23 cellular contexts compared by ENCODE assay signal in genomic region chr12:131038159-131038558, GRCh38.
DNase-seq lines count a peak whose midpoint lies in the region; ATAC-seq, FAIRE-seq and TF ChIP-seq lines count a peak whose summit lies in the region.
"Had no signal": no experiment of that assay in that cellular context is flagged by ENCODE, and none has a peak within 500 bp of the region (broad histone marks: within the 10 kb centered on the region; RNA-seq: fewer than 3 reads in every experiment).

No MANE protein-coding gene starts in this region.

- no peaks in the 10 kb centered on the region for H3K36me3 ChIP-seq in H1 (ENCODE audit: control insufficient read depth in 2 of 4, insufficient read depth in 4 of 4, low read length in 3 of 4)

- no peak overlapping the region for H3K4ac ChIP-seq in H1 (replicated peaks; ENCODE audit: insufficient read length, low read depth, low read length)

- H3K4me1 ChIP-seq in H1 (replicated peaks in 1 of 4; ENCODE audit: control insufficient read depth in 3 of 4, insufficient read depth in 4 of 4, low read length in 3 of 4) = no peaks in the 10 kb centered on the region; a peak in 1 of 7 replicates
- H3K4me1 ChIP-seq: A549 had no signal

- peaks cover 70% of the 10 kb centered on the region for H3K4me1 Mint-ChIP-seq in nephron progenitor cell
- H3K4me1 Mint-ChIP-seq in stimulated activated effector memory CD8-positive, alpha-beta T cell treated with anti-CD3 and anti-CD28 coated beads, Interleukin-12 subunit alpha, Interleukin-12 subunit beta, amount 100 ng/mL, for 72 hours = no peaks in the 10 kb centered on the region
- H3K4me1 Mint-ChIP-seq in stimulated activated memory B cell treated with anti-CD40 and anti-IgM and Interleukin-4, amounts not matched to agents 10 μg/mL and 1 μg/mL and 100 μg/mL, for 72 hours = peaks cover 9% of the 10 kb centered on the region

- no peak overlapping the region for H2BK12ac ChIP-seq in H1 (ENCODE audit: low read depth, low read length)

- no peak overlapping the region for H3K9ac ChIP-seq in H1 (replicated peaks in 1 of 4; ENCODE audit: extremely low read depth in 1 of 4, low read depth in 3 of 4, low read length in 3 of 4)
- H3K9ac ChIP-seq: GM23248 had no signal

- no peak for TF ChIP-seq CTCF in H1 (IDR thresholded peaks at IDR 0.05; ENCODE audit: control extremely low read depth in 1 of 3, insufficient read depth in 1 of 3, low read depth in 1 of 3, low read length in 3 of 3)
- no peak for TF ChIP-seq CTCF in nephron progenitor cell (IDR thresholded peaks at IDR 0.05)

- CTCF ChIA-PET in H1 (lab: Charles Lee; ENCODE audit: partially characterized antibody) = no interaction called here

- H3K9me3 ChIP-seq in H1 (ENCODE audit: insufficient read depth in 2 of 2, low read depth in 1 of 2, low read length in 1 of 2) = peaks cover 3 to 12% of the 10 kb centered on the region in 2 experiments; a peak in 1 of 4 replicates
- H3K9me3 ChIP-seq: A549 had no signal

- H3K56ac ChIP-seq in H1 (replicated peaks; ENCODE audit: insufficient read length, low read depth, low read length) = no peak overlapping the region

- no peak overlapping the region for H3K4me3 ChIP-seq in H1 (ENCODE audit: extremely low read depth in 1 of 4, insufficient read depth in 2 of 4, low read depth in 3 of 4, low read length in 4 of 4)
- H3K4me3 ChIP-seq: A549, GM23248 had no signal

- no peak overlapping the region for H3K4me2 ChIP-seq in H1 (ENCODE audit: insufficient read depth in 1 of 2, low read depth in 2 of 2, low read length in 2 of 2)
- H3K4me2 ChIP-seq: A549 had no signal

- H3K4me3 Mint-ChIP-seq in nephron progenitor cell = no peak overlapping the region
- no peak overlapping the region for H3K4me3 Mint-ChIP-seq in stimulated activated effector memory CD8-positive, alpha-beta T cell treated with anti-CD3 and anti-CD28 coated beads, Interleukin-12 subunit alpha, Interleukin-12 subunit beta, amount 100 ng/mL, for 72 hours
- H3K4me3 Mint-ChIP-seq in stimulated activated memory B cell treated with anti-CD40 and anti-IgM and Interleukin-4, amounts not matched to agents 10 μg/mL and 1 μg/mL and 100 μg/mL, for 72 hours = no peak overlapping the region
- H3K4me3 Mint-ChIP-seq: CD8-positive, alpha-beta T cell had no signal

- WGBS in H1 (ENCODE audit: extremely low coverage in 1 of 2, insufficient coverage in 1 of 2, insufficient read length in 1 of 2, insufficient replicate concordance in 2 of 2, low coverage in 1 of 2, low lambda C conversion rate in 2 of 2, missing lambda C conversion rate in 1 of 2), 2 experiments = 96% methylated on average over 11 of the region's 11 CpGs; no CpG with 5 or more reads in 1 of the 2 experiments

- DNase-seq in NCI-H2171 treated with DMSO at 0.1 percent for 48 hours (lab: John Stamatoyannopoulos, UW) (peak; percentile 48), NCI-H2171 (lab: John Stamatoyannopoulos, UW) (no peak), H1 (ENCODE audit: low read depth in 1 of 2, low spot score in 2 of 2) (no peak), nephron progenitor cell (no peak)
- DNase-seq in stimulated activated effector memory CD8-positive, alpha-beta T cell treated with anti-CD3 and anti-CD28 coated beads, Interleukin-12 subunit alpha, Interleukin-12 subunit beta, amount 100 ng/mL, for 72 hours (ENCODE audit: low spot score in 2 of 2) = no peak
- no peak for DNase-seq in effector CD8-positive, alpha-beta T cell (lab: John Stamatoyannopoulos, UW)
- DNase-seq: AML-193; Calu3; CD8-positive, alpha-beta T cell; DMS 273 treated with DMSO at 0.1 percent for 48 hours; DMS53; DND-41; EL; GM23248; HCEC 1CT had no signal

- no peak overlapping the region for H4K91ac ChIP-seq in H1 (replicated peaks; ENCODE audit: insufficient read length, low read length)

- no peak overlapping the region for H4K5ac ChIP-seq in H1 (ENCODE audit: insufficient read length, low read depth, low read length)

- H2AK5ac ChIP-seq in H1 (ENCODE audit: low read depth, low read length) = no peak overlapping the region

- no peak overlapping the region for H2BK15ac ChIP-seq in H1 (ENCODE audit: low read length)

- H3K23ac ChIP-seq in H1 (ENCODE audit: insufficient read length) = no peak overlapping the region

- no peak for TF ChIP-seq EP300 in H1 (IDR thresholded peaks at IDR 0.05; ENCODE audit: borderline replicate concordance in 1 of 2, low read depth in 2 of 2, low read length in 2 of 2)

- H3K9me3 Mint-ChIP-seq in nephron progenitor cell = no peaks in the 10 kb centered on the region
- H3K9me3 Mint-ChIP-seq in stimulated activated effector memory CD8-positive, alpha-beta T cell treated with anti-CD3 and anti-CD28 coated beads, Interleukin-12 subunit alpha, Interleukin-12 subunit beta, amount 100 ng/mL, for 72 hours = peaks cover 4% of the 10 kb centered on the region
- H3K9me3 Mint-ChIP-seq in stimulated activated memory B cell treated with anti-CD40 and anti-IgM and Interleukin-4, amounts not matched to agents 10 μg/mL and 1 μg/mL and 100 μg/mL, for 72 hours = peaks cover 13% of the 10 kb centered on the region
- H3K9me3 Mint-ChIP-seq: CD8-positive, alpha-beta T cell had no signal

- H3K27ac Mint-ChIP-seq in nephron progenitor cell = peak overlapping the region; percentile 90
- H3K27ac Mint-ChIP-seq in stimulated activated effector memory CD8-positive, alpha-beta T cell treated with anti-CD3 and anti-CD28 coated beads, Interleukin-12 subunit alpha, Interleukin-12 subunit beta, amount 100 ng/mL, for 72 hours = peak overlapping the region; percentile 61
- no peak overlapping the region for H3K27ac Mint-ChIP-seq in stimulated activated memory B cell treated with anti-CD40 and anti-IgM and Interleukin-4, amounts not matched to agents 10 μg/mL and 1 μg/mL and 100 μg/mL, for 72 hours
- H3K27ac Mint-ChIP-seq: CD8-positive, alpha-beta T cell had no signal

- TF ChIP-seq RAD21 in H1 (IDR thresholded peaks at IDR 0.05 in 1 of 2, conservative IDR thresholded peaks at IDR 0.05 in 1 of 2; ENCODE audit: low read depth in 2 of 2, low read length in 2 of 2) = no peak

- no peaks in the 10 kb centered on the region for H3K36me3 Mint-ChIP-seq in nephron progenitor cell (ENCODE audit: low read depth)
- H3K36me3 Mint-ChIP-seq in stimulated activated effector memory CD8-positive, alpha-beta T cell treated with anti-CD3 and anti-CD28 coated beads, Interleukin-12 subunit alpha, Interleukin-12 subunit beta, amount 100 ng/mL, for 72 hours = no peaks in the 10 kb centered on the region
- H3K36me3 Mint-ChIP-seq in stimulated activated memory B cell treated with anti-CD40 and anti-IgM and Interleukin-4, amounts not matched to agents 10 μg/mL and 1 μg/mL and 100 μg/mL, for 72 hours = no peaks in the 10 kb centered on the region
- H3K36me3 Mint-ChIP-seq: CD8-positive, alpha-beta T cell had no signal

- no peak overlapping the region for H2BK120ac ChIP-seq in H1 (replicated peaks; ENCODE audit: low read depth, low read length)

- no peak overlapping the region for H2AFZ ChIP-seq in H1 (ENCODE audit: low read length)
- H2AFZ ChIP-seq: GM23248 had no signal

- H3K79me2 ChIP-seq in H1 (ENCODE audit: control insufficient read depth in 1 of 2, insufficient read depth in 2 of 2, low read length in 2 of 2) = no peaks in the 10 kb centered on the region

- H4K20me1 ChIP-seq in H1 (replicated peaks in 1 of 2; ENCODE audit: control insufficient read depth in 1 of 2, insufficient read depth in 2 of 2, low read length in 2 of 2) = peaks cover 0 to 1% of the 10 kb centered on the region in 2 experiments

- no peaks in the 10 kb centered on the region for H3K27me3 ChIP-seq in H1 (replicated peaks in 1 of 4; ENCODE audit: control insufficient read depth in 3 of 4, extremely low read depth in 1 of 4, insufficient read depth in 3 of 4, low read length in 3 of 4)

- H4K8ac ChIP-seq in H1 (ENCODE audit: extremely low read depth, insufficient read depth, low read length) = peak overlapping the region; percentile 14; the same call in 1 of the 2 replicates

- no peaks in the 10 kb centered on the region for H3K23me2 ChIP-seq in H1 (ENCODE audit: low read depth, low read length)

- no peak for ATAC-seq in stimulated activated effector memory CD8-positive, alpha-beta T cell treated with anti-CD3 and anti-CD28 coated beads, Interleukin-12 subunit alpha, Interleukin-12 subunit beta, amount 100 ng/mL, for 72 hours
- ATAC-seq in HG02885 (IDR thresholded peaks at IDR 0.05; ENCODE audit: poor library complexity, unreplicated experiment) = no peak
- no peak for ATAC-seq in stimulated activated memory B cell treated with anti-CD40 and anti-IgM and Interleukin-4, amounts not matched to agents 10 μg/mL and 1 μg/mL and 100 μg/mL, for 72 hours
- ATAC-seq: A549; CD8-positive, alpha-beta T cell had no signal

- no peak overlapping the region for H3K14ac ChIP-seq in H1 (ENCODE audit: insufficient read length)

- no peak for TF ChIP-seq POLR2A in H1 (IDR thresholded peaks at IDR 0.05; ENCODE audit: control extremely low read depth in 1 of 2, low read depth in 2 of 2, low read length in 2 of 2)

- H3K27ac ChIP-seq in H1 (ENCODE audit: low read depth, low read length) = no peak overlapping the region
- H3K27ac ChIP-seq: 22Rv1, A549, GM23248, HL-60 had no signal

- peaks cover 12% of the 10 kb centered on the region for H3K27me3 Mint-ChIP-seq in nephron progenitor cell (ENCODE audit: low read depth, poor library complexity)
- peaks cover 23% of the 10 kb centered on the region for H3K27me3 Mint-ChIP-seq in stimulated activated memory B cell treated with anti-CD40 and anti-IgM and Interleukin-4, amounts not matched to agents 10 μg/mL and 1 μg/mL and 100 μg/mL, for 72 hours

- POLR2A ChIA-PET in H1 (lab: Charles Lee; ENCODE audit: partially characterized antibody) = no interaction called here

- H2BK20ac ChIP-seq in H1 (ENCODE audit: low read length) = no peak overlapping the region

- no peak overlapping the region for H2BK5ac ChIP-seq in H1 (ENCODE audit: low read depth, low read length)

- H3K79me1 ChIP-seq in H1 (ENCODE audit: low read depth, low read length) = no peaks in the 10 kb centered on the region

- no peak overlapping the region for H3K18ac ChIP-seq in H1 (ENCODE audit: extremely low read depth, low read length)

- no peak for FAIRE-seq in H1 (lab: Jason Lieb, UNC)
- FAIRE-seq: A549, G401.6, GM12891, H54 had no signal

TF ChIP-seq in H1, 55 proteins besides CTCF, POLR2A, EP300 and RAD21 (continues in another document):
- TF ChIP-seq SIX5 (IDR thresholded peaks at IDR 0.05; ENCODE audit: low read depth, low read length) (no peak), CBX5 (IDR thresholded peaks at IDR 0.05; ENCODE audit: low read depth, low read length) (no peak), PHF8 (conservative IDR thresholded peaks at IDR 0.05; ENCODE audit: low read depth, low read length) (no peak), SIRT6 (IDR thresholded peaks at IDR 0.05; ENCODE audit: low read length) (no peak), EZH2 (IDR thresholded peaks at IDR 0.05; ENCODE audit: low read depth, low read length, severe bottlenecking) (no peak), CREB1 (IDR thresholded peaks at IDR 0.05) (no peak), TCF12 (IDR thresholded peaks at IDR 0.05; ENCODE audit: low read depth, low read length) (no peak), KDM1A (IDR thresholded peaks at IDR 0.05; ENCODE audit: borderline replicate concordance, low read length) (no peak), JUND (IDR thresholded peaks at IDR 0.05; ENCODE audit: low read length) (no peak), RFX5 (IDR thresholded peaks at IDR 0.05; ENCODE audit: borderline replicate concordance, low read depth, low read length) (no peak)
